Comparison of ENCODE assay signal across 8 cellular contexts in genomic region chr11:131674051-131674755, GRCh38.
A peak's percentile ranks its signal among the peaks of the same experiment; 100 is the strongest.
DNase-seq lines count a peak whose midpoint lies in the region; ATAC-seq and TF ChIP-seq lines count a peak whose summit lies in the region.

No MANE protein-coding gene starts in this region.

- no peaks in the 10 kb centered on the region for H3K36me3 ChIP-seq in MM.1S (replicated peaks; ENCODE audit: insufficient read depth, low read length)
- no peaks in the 10 kb centered on the region for H3K36me3 ChIP-seq in naive thymus-derived CD4-positive, alpha-beta T cell (ENCODE audit: control insufficient read depth in 2 of 3, insufficient read depth in 3 of 3, low read length in 3 of 3)

- no peak overlapping the region for H3K27ac Mint-ChIP-seq in naive thymus-derived CD4-positive, alpha-beta T cell

- ATAC-seq in esophagus mucosa: peak; percentile 95
- peak; percentile 72 for ATAC-seq in naive thymus-derived CD4-positive, alpha-beta T cell

- H3F3A ChIP-seq in MM.1S (ENCODE audit: insufficient read depth, low read length): no peaks in the 10 kb centered on the region

- H3K9me3 ChIP-seq in MM.1S (replicated peaks; ENCODE audit: insufficient read depth, low read length): no peaks in the 10 kb centered on the region
- no peaks in the 10 kb centered on the region for H3K9me3 ChIP-seq in naive thymus-derived CD4-positive, alpha-beta T cell (ENCODE audit: control insufficient read depth in 2 of 3, low read length in 3 of 3)

- no peak overlapping the region for H3K4me3 Mint-ChIP-seq in naive thymus-derived CD4-positive, alpha-beta T cell

- no peak overlapping the region for H3K9ac ChIP-seq in MM.1S (ENCODE audit: low read length)

- no peaks in the 10 kb centered on the region for H4K20me1 ChIP-seq in MM.1S (ENCODE audit: insufficient read depth, low read length)

- intact Hi-C loops in naive thymus-derived CD4-positive, alpha-beta T cell (cut with micrococcal nuclease): loop anchor here in 1 of 2 donors (1.0 to 5.0 kb wide), 2 partner anchors 427 to 751 kb away; no protein-coding TSS in a partner anchor

- H3K4me1 ChIP-seq in MM.1S (ENCODE audit: low read length): no peaks in the 10 kb centered on the region
- no peaks in the 10 kb centered on the region for H3K4me1 ChIP-seq in naive thymus-derived CD4-positive, alpha-beta T cell (ENCODE audit: control insufficient read depth in 2 of 2, insufficient read depth in 2 of 2, low read length in 2 of 2)

- H3K27me3 Mint-ChIP-seq in naive thymus-derived CD4-positive, alpha-beta T cell: peaks cover 0 to 13% (median 0%) of the 10 kb centered on the region in 5 donors

- DNase-seq in ACHN (peak; percentile 38), GM10248 (ENCODE audit: extremely low spot score) (peak; percentile 75), HEK293T (ENCODE audit: extremely low spot score) (peak; percentile 75), MM.1S (peak; percentile 56), ureter (ENCODE audit: low spot score) (peak; percentile 77)
- peak in 1 of 9 donors; percentile 60 for DNase-seq in naive thymus-derived CD4-positive, alpha-beta T cell

- no peaks in the 10 kb centered on the region for H3K9me2 ChIP-seq in MM.1S (replicated peaks; ENCODE audit: insufficient read depth, low read length)

- H3K4me2 ChIP-seq in MM.1S (ENCODE audit: low read depth, low read length): no peak overlapping the region

- H3K27me3 ChIP-seq in MM.1S (replicated peaks; ENCODE audit: insufficient read depth, low read length): no peaks in the 10 kb centered on the region
- no peaks in the 10 kb centered on the region for H3K27me3 ChIP-seq in naive thymus-derived CD4-positive, alpha-beta T cell (ENCODE audit: control insufficient read depth in 2 of 2, insufficient read depth in 2 of 2, low read length in 2 of 2)

- H3K27ac ChIP-seq in MM.1S (ENCODE audit: low read length) (no peak overlapping the region), VCaP (no peak overlapping the region)
- H3K27ac ChIP-seq in naive thymus-derived CD4-positive, alpha-beta T cell (ENCODE audit: low read depth, low read length): no peak overlapping the region

- in situ Hi-C loops in ACHN (cut with HindIII; ENCODE audit: low pct_ligation_motif_present, low pct_unique_long_range_greater_than_20kb, low sequenced_read_pairs): no loop called here

- no peak overlapping the region for H2AFZ ChIP-seq in MM.1S (ENCODE audit: low read length)

- no peaks in the 10 kb centered on the region for H3K36me3 Mint-ChIP-seq in naive thymus-derived CD4-positive, alpha-beta T cell

- TF ChIP-seq CTCF in GM10248 (IDR thresholded peaks at IDR 0.05; ENCODE audit: control extremely low read depth, extremely low read depth, low read depth, missing control alignments) (peak; percentile 91), MM.1S (IDR thresholded peaks at IDR 0.05; ENCODE audit: low read length) (peak; percentile 94), VCaP (conservative IDR thresholded peaks at IDR 0.05) (peak; percentile 99)

- H3K4me3 ChIP-seq in MM.1S (ENCODE audit: low read length): no peak overlapping the region
- no peak overlapping the region for H3K4me3 ChIP-seq in naive thymus-derived CD4-positive, alpha-beta T cell (ENCODE audit: low read length)

- peaks cover 0 to 2% (median 0%) of the 10 kb centered on the region in 11 donors for H3K9me3 Mint-ChIP-seq in naive thymus-derived CD4-positive, alpha-beta T cell

- CTCF ChIA-PET in GM10248 (lab: Yijun Ruan, JAX) (interaction anchor here (0.6 to 6.5 kb wide), 60 partner anchors 10 to 758 kb away, joined by 3 to 134 read pairs (median 4); partner anchors contain the start of gene SNX19), HEK293T (lab: Yijun Ruan, JAX) (interaction anchor here (0.6 to 1.6 kb wide), 14 partner anchors 8 to 609 kb away, joined by 3 to 17 read pairs (median 4); no protein-coding TSS in a partner anchor)
- CTCF ChIA-PET in naive thymus-derived CD4-positive, alpha-beta T cell (lab: Charles Lee): no interaction called here

- no peaks in the 10 kb centered on the region for H3K79me2 ChIP-seq in MM.1S (ENCODE audit: low read length)

- POLR2A ChIA-PET in GM10248 (lab: Yijun Ruan, JAX): no interaction called here
- POLR2A ChIA-PET in HEK293T (lab: Yijun Ruan, JAX): no interaction called here
- POLR2A ChIA-PET in naive thymus-derived CD4-positive, alpha-beta T cell (lab: Charles Lee): no interaction called here

- no peaks in the 10 kb centered on the region for H3K4me1 Mint-ChIP-seq in naive thymus-derived CD4-positive, alpha-beta T cell

TF ChIP-seq in HEK293T, 16 proteins besides CTCF, POLR2A, EP300 and RAD21:
- TF ChIP-seq FOXM1 (IDR thresholded peaks at IDR 0.05; ENCODE audit: borderline replicate concordance) (no peak), CTBP1 (IDR thresholded peaks at IDR 0.05; ENCODE audit: borderline replicate concordance) (no peak), TARDBP (IDR thresholded peaks at IDR 0.05) (no peak), LEF1 (IDR thresholded peaks at IDR 0.05; ENCODE audit: borderline replicate concordance) (no peak), NFRKB (IDR thresholded peaks at IDR 0.05) (no peak), SP1 (IDR thresholded peaks at IDR 0.05) (no peak), BHLHE40 (IDR thresholded peaks at IDR 0.05; ENCODE audit: borderline replicate concordance) (no peak), FOXK2 (IDR thresholded peaks at IDR 0.05) (no peak), FOXA1 (IDR thresholded peaks at IDR 0.05) (no peak), ZNF384 (IDR thresholded peaks at IDR 0.05) (no peak), L3MBTL2 (conservative IDR thresholded peaks at IDR 0.05) (no peak)
- TF ChIP-seq, protein P1, sequence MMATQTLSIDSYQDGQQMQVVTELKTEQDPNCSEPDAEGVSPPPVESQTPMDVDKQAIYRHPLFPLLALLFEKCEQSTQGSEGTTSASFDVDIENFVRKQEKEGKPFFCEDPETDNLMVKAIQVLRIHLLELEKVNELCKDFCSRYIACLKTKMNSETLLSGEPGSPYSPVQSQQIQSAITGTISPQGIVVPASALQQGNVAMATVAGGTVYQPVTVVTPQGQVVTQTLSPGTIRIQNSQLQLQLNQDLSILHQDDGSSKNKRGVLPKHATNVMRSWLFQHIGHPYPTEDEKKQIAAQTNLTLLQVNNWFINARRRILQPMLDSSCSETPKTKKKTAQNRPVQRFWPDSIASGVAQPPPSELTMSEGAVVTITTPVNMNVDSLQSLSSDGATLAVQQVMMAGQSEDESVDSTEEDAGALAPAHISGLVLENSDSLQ (IDR thresholded peaks at IDR 0.05): no peak
